Comparison of ENCODE assay signal across 5 cellular contexts in the genomic region with DNA sequence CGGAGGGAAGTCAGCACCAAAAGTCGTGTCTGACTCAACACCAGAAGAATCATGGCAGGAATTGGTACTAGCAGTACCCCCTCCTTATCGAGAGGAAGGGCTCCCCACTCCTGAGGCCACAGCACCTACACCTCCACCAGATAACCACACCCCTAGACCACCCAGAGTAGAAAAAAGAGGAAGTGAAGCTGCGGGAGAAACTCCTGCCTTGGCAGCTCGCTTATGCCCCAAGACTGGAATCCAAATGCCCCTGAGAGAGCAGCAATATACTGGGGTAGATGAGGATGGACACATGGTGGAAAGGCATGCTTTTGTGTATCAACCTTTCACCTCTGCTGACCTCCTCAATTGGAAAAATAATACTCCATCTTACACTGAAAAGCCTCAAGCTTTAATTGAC. TPM values are rescaled to one million over a fixed set of nuclear protein-coding genes. Genes with fewer than 3 reads are reported as not detected.
"Had no signal": no experiment of that assay in that cellular context is flagged by ENCODE, and none has a peak within 500 bp of the region (broad histone marks: within the 10 kb centered on the region; RNA-seq: fewer than 3 reads in every experiment).

No MANE protein-coding gene starts in this region.

RNA-seq across cellular contexts. Expression of gene PCDH18, which starts 52.6 kb away (rescaled TPM):
- total RNA-seq: activated CD4-positive, alpha-beta T cell treated with anti-CD3 and anti-CD28 coated beads for 36 hours; activated CD8-positive, alpha-beta memory T cell treated with anti-CD3 and anti-CD28 coated beads, Interleukin-2, amount 10 ng/mL, durations not matched to agents 7 days and 5 days; activated CD8-positive, alpha-beta T cell treated with anti-CD3 and anti-CD28 coated beads, Interleukin-2, amount 10 ng/mL, durations not matched to agents 7 days and 5 days; activated naive CD8-positive, alpha-beta T cell treated with anti-CD3 and anti-CD28 coated beads, Interleukin-2, amount 10 ng/mL, durations not matched to agents 7 days and 5 days; activated T-helper 2 cell treated with anti-CD3 and anti-CD28 coated beads, Interferon-gamma antibody, Interleukin-2, Interleukin-4, amounts not matched to agents 10 μg/mL and 5 μg/mL and 100 μg/mL, durations not matched to agents 14 hours and 24 hours and 36 hours had no signal
